15 cellular contexts compared by ENCODE assay signal in genomic region chr5:60446917-60447316, GRCh38.
DNase-seq lines count a peak whose midpoint lies in the region; ATAC-seq, FAIRE-seq and TF ChIP-seq lines count a peak whose summit lies in the region.
"Had no signal": no experiment of that assay in that cellular context is flagged by ENCODE, and none has a peak within 500 bp of the region (broad histone marks: within the 10 kb centered on the region; RNA-seq: fewer than 3 reads in every experiment).

No MANE protein-coding gene starts in this region.

- TF ChIP-seq CTCF in hepatocyte (IDR thresholded peaks at IDR 0.05; ENCODE audit: poor library complexity) = no peak
- TF ChIP-seq CTCF in tibial nerve (IDR thresholded peaks at IDR 0.05) = no peak

- H3K36me3 ChIP-seq in hepatocyte (replicated peaks; ENCODE audit: insufficient read depth, low read depth) (no peaks in the 10 kb centered on the region), tibial nerve (no peaks in the 10 kb centered on the region)

- no peak overlapping the region for H2AFZ ChIP-seq in hepatocyte

- 64% methylated on average over 3 of the region's 3 CpGs for WGBS in hepatocyte (ENCODE audit: low lambda C conversion rate, missing lambda C conversion rate)
- 67 to 83% methylated on average over 3 of the region's 3 CpGs for WGBS in tibial nerve, 2 donors

- H3K27ac ChIP-seq in hepatocyte (no peak overlapping the region), tibial nerve (no peak overlapping the region)
- H3K27ac ChIP-seq: KMS-11 had no signal

- peak; percentile 21 to 45 for DNase-seq in NCI-H446 (lab: John Stamatoyannopoulos, UW)
- no peak for DNase-seq in NCI-H446 treated with DMSO at 0.1 percent for 48 hours (lab: John Stamatoyannopoulos, UW)
- no peak for DNase-seq in GM12892 (ENCODE audit: insufficient read length)
- no peak for DNase-seq in hepatocyte (ENCODE audit: low spot score)
- DNase-seq in tibial nerve (ENCODE audit: low spot score in 2 of 2) = no peak
- DNase-seq: CD8-positive, alpha-beta T cell; COR-L47; DMS79; GOT3; H9 had no signal

- no peaks in the 10 kb centered on the region for H4K20me1 ChIP-seq in hepatocyte (ENCODE audit: insufficient read depth, poor library complexity, severe bottlenecking)

- peak overlapping the region; percentile 45 for H3K4me2 ChIP-seq in hepatocyte
- H3K4me2 ChIP-seq: KMS-11 had no signal

- H3K9me2 ChIP-seq in hepatocyte (replicated peaks; ENCODE audit: insufficient read depth) = no peaks in the 10 kb centered on the region

- ATAC-seq in HG03378 (IDR thresholded peaks at IDR 0.05; ENCODE audit: unreplicated experiment) (no peak), HG02623 (IDR thresholded peaks at IDR 0.05; ENCODE audit: unreplicated experiment) (no peak)
- ATAC-seq: CD8-positive, alpha-beta T cell; GM12878 had no signal

- peak; percentile 62 for FAIRE-seq in GM12892 (lab: Jason Lieb, UNC)
- FAIRE-seq: D721Med, GM12878 had no signal

- H3K79me2 ChIP-seq in hepatocyte = no peaks in the 10 kb centered on the region

- H3K4me3 ChIP-seq in hepatocyte = no peak overlapping the region
- H3K4me3 ChIP-seq in tibial nerve = no peak overlapping the region
- H3K4me3 ChIP-seq: GM12878 had no signal

- H3K9me3 ChIP-seq in hepatocyte (ENCODE audit: low read depth) = no peaks in the 10 kb centered on the region
- no peaks in the 10 kb centered on the region for H3K9me3 ChIP-seq in tibial nerve

- TF ChIP-seq POLR2A in GM12892 (IDR thresholded peaks at IDR 0.05; ENCODE audit: low read depth, low read length) = no peak
- TF ChIP-seq POLR2A in tibial nerve (IDR thresholded peaks at IDR 0.05) = no peak

- TF ChIP-seq EP300 in tibial nerve (IDR thresholded peaks at IDR 0.05) = no peak

- peaks cover 13% of the 10 kb centered on the region for H3K27me3 ChIP-seq in hepatocyte
- no peaks in the 10 kb centered on the region for H3K27me3 ChIP-seq in tibial nerve

- H3K4me1 ChIP-seq in hepatocyte (ENCODE audit: insufficient read depth) = peaks cover 8% of the 10 kb centered on the region
- no peaks in the 10 kb centered on the region for H3K4me1 ChIP-seq in tibial nerve

Comparison
In these comparisons a context has a peak if more than half of its experiments do, and no peak if none do; other contexts are left out.
1. DNase-seq: peak in NCI-H446 (2 of 2); none in NCI-H446 treated with DMSO at 0.1 percent for 48 hours (single experiment), GM12892 (single experiment), hepatocyte (single experiment) and tibial nerve (0 of 2).